ENCODE assay signal across 7 cellular contexts in genomic region chr19:1221141-1221903, GRCh38. TPM values are rescaled to one million over a fixed set of nuclear protein-coding genes. Genes with fewer than 3 reads are reported as not detected.
DNase-seq lines count a peak whose midpoint lies in the region; ATAC-seq and TF ChIP-seq lines count a peak whose summit lies in the region.

No MANE protein-coding gene starts in this region.

- DNase-seq in HFF-Myc (ENCODE audit: extremely low read depth, low read depth) = no peak
- DNase-seq in inferior parietal cortex (ENCODE audit: extremely low spot score) = peak; percentile 40
- DNase-seq in thyroid gland = peak; percentile 30 to 44
- DNase-seq in NCI-H146 treated with DMSO at 0.1 percent for 48 hours (lab: John Stamatoyannopoulos, UW; ENCODE audit: unreplicated experiment) = no peak
- no peak for DNase-seq in activated CD4-positive, CD25-positive, alpha-beta regulatory T cell (lab: John Stamatoyannopoulos, UW)

- peaks cover 0 to 16% of the 10 kb centered on the region in 2 donors for H3K4me1 ChIP-seq in thyroid gland

- H3K4me1 Mint-ChIP-seq in brain = peaks cover 19% of the 10 kb centered on the region

- no peaks in the 10 kb centered on the region for H3K9me3 ChIP-seq in thyroid gland

- H3K4me3 Mint-ChIP-seq in brain = no peak overlapping the region

- no peaks in the 10 kb centered on the region for H3K27me3 ChIP-seq in thyroid gland

- H3K9me3 Mint-ChIP-seq in brain = no peaks in the 10 kb centered on the region

- no peaks in the 10 kb centered on the region for H3K27me3 Mint-ChIP-seq in brain

- 79 to 90% methylated on average over 16 to 31 of the region's 33 CpGs for WGBS in thyroid gland, 2 donors

- H3K27ac Mint-ChIP-seq in brain = no peak overlapping the region

- TF ChIP-seq POLR2A in thyroid gland (IDR thresholded peaks at IDR 0.05) = no peak

- H3K4me3 ChIP-seq in HFF-Myc (replicated peaks; ENCODE audit: low read depth, low read length) (no peak overlapping the region), thyroid gland (replicated peaks in 1 of 3) (no peak overlapping the region)

- intact Hi-C loops in thyroid gland (cut with DNase I) = no loop called here

- no peak overlapping the region for H3K27ac ChIP-seq in thyroid gland

- TF ChIP-seq CTCF in HFF-Myc (IDR thresholded peaks at IDR 0.05; ENCODE audit: low read depth, low read length, missing control alignments) (peak; percentile 59), brain (conservative IDR thresholded peaks at IDR 0.05) (peak; percentile 70 to 79), thyroid gland (IDR thresholded peaks at IDR 0.05) (peak in 5 of 6 experiments; percentile 18 to 55 (median 25))

- H3K36me3 Mint-ChIP-seq in brain = no peaks in the 10 kb centered on the region

- peaks cover 40 to 50% of the 10 kb centered on the region in 2 donors for H3K36me3 ChIP-seq in thyroid gland

- ATAC-seq in HG03565 (IDR thresholded peaks at IDR 0.05; ENCODE audit: unreplicated experiment) = no peak

RNA-seq across cellular contexts. Expression of gene STK11, which starts 15.7 kb away (rescaled TPM):
- polyA plus RNA-seq in brain (ENCODE audit: insufficient read depth, low read depth, low replicate concordance) = 72.6 TPM
- total RNA-seq in thyroid gland = 10 to 100 TPM; 60.2 to 83.4 (median 71.1) TPM

RNA-seq across cellular contexts. Expression of gene CBARP, which starts 16.5 kb away (rescaled TPM):
- 11.2 TPM for polyA plus RNA-seq in brain (ENCODE audit: insufficient read depth, low read depth, low replicate concordance)
- 1 to 10 TPM in 3 of 4 donors, under 1 TPM in 1; 0.73 to 3.2 (median 1.5) TPM for total RNA-seq in thyroid gland

RNA-seq across cellular contexts. Expression of gene ATP5F1D, which starts 20.2 kb away (rescaled TPM):
- polyA plus RNA-seq in brain (ENCODE audit: insufficient read depth, low read depth, low replicate concordance) = 365 TPM
- 100 to 1,000 TPM in 1 of 4 donors, 10 to 100 TPM in 3; 39.2 to 182 (median 83.0) TPM for total RNA-seq in thyroid gland

RNA-seq across cellular contexts. Expression of gene MIDN, which starts 27.1 kb away (rescaled TPM):
- 79.7 TPM for polyA plus RNA-seq in brain (ENCODE audit: insufficient read depth, low read depth, low replicate concordance)
- 10 to 100 TPM; 16.2 to 89.2 (median 17.9) TPM for total RNA-seq in thyroid gland

RNA-seq across cellular contexts. Expression of gene SBNO2, which starts 47.3 kb away (rescaled TPM):
- 26.9 TPM for polyA plus RNA-seq in brain (ENCODE audit: insufficient read depth, low read depth, low replicate concordance)
- 10 to 100 TPM; 22.8 to 69.0 (median 25.5) TPM for total RNA-seq in thyroid gland

Comparison
In these comparisons a context has a peak if more than half of its experiments do, and no peak if none do; other contexts are left out.
1. DNase-seq: peak in inferior parietal cortex (single experiment) and thyroid gland (2 of 2); none in HFF-Myc (single experiment), NCI-H146 treated with DMSO at 0.1 percent for 48 hours (single experiment) and activated CD4-positive, CD25-positive, alpha-beta regulatory T cell (0 of 4).
2. Peak in every context shown above with its lines, with median percentiles within 50 percentile points of each other: CTCF ChIP-seq.